Comparison of ENCODE assay signal across 8 cellular contexts in the genomic region with DNA sequence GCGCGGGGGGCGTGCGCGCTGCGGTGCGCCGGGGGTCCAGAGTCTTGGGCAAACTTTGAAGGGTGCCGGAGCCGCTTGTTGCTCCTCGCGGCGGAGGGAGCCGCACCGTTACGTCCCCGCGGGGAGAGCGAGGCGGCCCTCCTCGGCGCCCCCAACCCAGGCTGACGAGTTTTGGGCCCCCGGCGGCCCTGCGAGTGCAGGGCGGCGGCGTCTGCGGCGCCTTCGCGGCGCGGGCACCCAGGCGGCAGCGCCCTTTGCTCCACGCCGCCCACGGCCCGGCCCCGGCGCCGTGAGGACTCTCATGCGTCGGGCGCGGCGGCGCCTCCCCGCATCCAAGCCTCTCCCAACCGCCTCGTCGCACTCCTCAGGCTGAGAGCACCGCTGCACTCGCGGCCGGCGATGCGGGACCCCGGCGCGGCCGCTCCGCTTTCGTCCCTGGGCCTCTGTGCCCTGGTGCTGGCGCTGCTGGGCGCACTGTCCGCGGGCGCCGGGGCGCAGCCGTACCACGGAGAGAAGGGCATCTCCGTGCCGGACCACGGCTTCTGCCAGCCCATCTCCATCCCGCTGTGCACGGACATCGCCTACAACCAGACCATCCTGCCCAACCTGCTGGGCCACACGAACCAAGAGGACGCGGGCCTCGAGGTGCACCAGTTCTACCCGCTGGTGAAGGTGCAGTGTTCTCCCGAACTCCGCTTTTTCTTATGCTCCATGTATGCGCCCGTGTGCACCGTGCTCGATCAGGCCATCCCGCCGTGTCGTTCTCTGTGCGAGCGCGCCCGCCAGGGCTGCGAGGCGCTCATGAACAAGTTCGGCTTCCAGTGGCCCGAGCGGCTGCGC. TPM values are rescaled to one million over a fixed set of nuclear protein-coding genes. Genes with fewer than 3 reads are reported as not detected.
DNase-seq lines count a peak whose midpoint lies in the region; ATAC-seq and TF ChIP-seq lines count a peak whose summit lies in the region.

No MANE protein-coding gene starts in this region.

- H3K27ac ChIP-seq in AG04450 (ENCODE audit: low read depth, low read length) (peak overlapping the region; percentile 77), right lobe of liver (peak overlapping the region; percentile 44 to 64 (median 59)), stomach (peak overlapping the region; percentile 88 to 96 (median 89))

- DNase-seq in AG04450 (ENCODE audit: low read depth, low spot score) = no peak
- peak; percentile 21 for DNase-seq in T-helper 2 cell treated with Interferon-gamma antibody and Interleukin-4, amounts not matched to agents 5 μg/mL and 100 μg/mL, for 36 hours (ENCODE audit: low spot score)
- DNase-seq in chondrocyte (ENCODE audit: low spot score) = no peak
- no peak for DNase-seq in right lobe of liver
- DNase-seq in stomach = no peak
- DNase-seq in superior temporal gyrus (ENCODE audit: extremely low spot score) = no peak

- TF ChIP-seq POLR2A in right lobe of liver (IDR thresholded peaks at IDR 0.05) (no peak), stomach (IDR thresholded peaks at IDR 0.05) (no peak)

- H3K4me1 ChIP-seq in right lobe of liver (peaks cover 0 to 21% (median 0%) of the 10 kb centered on the region in 4 donors), stomach (peaks cover 33 to 55% (median 41%) of the 10 kb centered on the region in 4 donors)

- CTCF ChIA-PET in AG04450 (lab: Charles Lee) = interaction anchor here (0.8 to 2.4 kb wide), 9 partner anchors 131 to 239 kb away, joined by 3 to 24 read pairs (median 4); no protein-coding TSS in a partner anchor

- no peaks in the 10 kb centered on the region for H3K27me3 ChIP-seq in AG04450 (ENCODE audit: control insufficient read depth, insufficient read depth, low read length)
- peaks cover 0 to 15% of the 10 kb centered on the region in 2 donors for H3K27me3 ChIP-seq in right lobe of liver
- H3K27me3 ChIP-seq in stomach = peaks cover 3 to 51% (median 34%) of the 10 kb centered on the region in 3 donors

- peak; percentile 2 for ATAC-seq in GM18868 (IDR thresholded peaks at IDR 0.05; ENCODE audit: unreplicated experiment)
- ATAC-seq in HG03354 (IDR thresholded peaks at IDR 0.05; ENCODE audit: poor library complexity, severe bottlenecking, unreplicated experiment) = peak; percentile 12
- ATAC-seq in right lobe of liver = peak in 3 of 4 donors; percentile 3 to 15 (median 6)

- H3K36me3 Mint-ChIP-seq in T-helper 2 cell treated with Interferon-gamma antibody and Interleukin-4, amounts not matched to agents 5 μg/mL and 100 μg/mL, for 36 hours (ENCODE audit: low read depth) = no peaks in the 10 kb centered on the region
- peaks cover 1% of the 10 kb centered on the region for H3K36me3 Mint-ChIP-seq in chondrocyte (ENCODE audit: low read depth)

- H3K36me3 ChIP-seq in right lobe of liver (no peaks in the 10 kb centered on the region), stomach (no peaks in the 10 kb centered on the region)

- no peaks in the 10 kb centered on the region for H3K9me3 Mint-ChIP-seq in T-helper 2 cell treated with Interferon-gamma antibody and Interleukin-4, amounts not matched to agents 5 μg/mL and 100 μg/mL, for 36 hours
- H3K9me3 Mint-ChIP-seq in chondrocyte (ENCODE audit: low read depth) = no peaks in the 10 kb centered on the region

- no peak overlapping the region for H3K27ac Mint-ChIP-seq in T-helper 2 cell treated with Interferon-gamma antibody and Interleukin-4, amounts not matched to agents 5 μg/mL and 100 μg/mL, for 36 hours
- H3K27ac Mint-ChIP-seq in chondrocyte (ENCODE audit: unreplicated experiment) = peak overlapping the region; percentile 90

- H3K4me3 ChIP-seq in AG04450 (ENCODE audit: low read depth, low read length) = peak overlapping the region; percentile 88
- peak overlapping the region; percentile 59 to 87 (median 71) for H3K4me3 ChIP-seq in right lobe of liver
- peak overlapping the region; percentile 76 to 84 (median 78) for H3K4me3 ChIP-seq in stomach

- no peak for TF ChIP-seq EP300 in stomach (IDR thresholded peaks at IDR 0.05)

- WGBS in right lobe of liver (ENCODE audit: insufficient coverage, low coverage, low lambda C conversion rate, missing lambda C conversion rate) = under 1% methylated on average over 26 of the region's 105 CpGs
- 1 to 2% (median 1%) methylated on average over 41 to 105 of the region's 105 CpGs for WGBS in stomach, 5 donors

- intact Hi-C loops in right lobe of liver (cut with DNase I) = no loop called here
- intact Hi-C loops in stomach (cut with DNase I; ENCODE audit: low total_unique reads) = loop anchor here (5.0 kb wide), 1 partner anchor 143 kb away; no protein-coding TSS in a partner anchor

- H3K4me3 Mint-ChIP-seq in T-helper 2 cell treated with Interferon-gamma antibody and Interleukin-4, amounts not matched to agents 5 μg/mL and 100 μg/mL, for 36 hours = peak overlapping the region; percentile 86
- peak overlapping the region; percentile 79 for H3K4me3 Mint-ChIP-seq in chondrocyte (ENCODE audit: unreplicated experiment)

- H3K27me3 Mint-ChIP-seq in T-helper 2 cell treated with Interferon-gamma antibody and Interleukin-4, amounts not matched to agents 5 μg/mL and 100 μg/mL, for 36 hours (ENCODE audit: low read depth) = peaks cover 50% of the 10 kb centered on the region
- no peaks in the 10 kb centered on the region for H3K27me3 Mint-ChIP-seq in chondrocyte (ENCODE audit: low read depth)

- TF ChIP-seq CTCF in AG04450 (IDR thresholded peaks at IDR 0.05; ENCODE audit: low read depth, low read length) (no peak), chondrocyte (IDR thresholded peaks at IDR 0.05) (no peak), right lobe of liver (IDR thresholded peaks at IDR 0.05) (no peak), stomach (IDR thresholded peaks at IDR 0.05) (no peak)

- peaks cover 11% of the 10 kb centered on the region for H3K4me1 Mint-ChIP-seq in T-helper 2 cell treated with Interferon-gamma antibody and Interleukin-4, amounts not matched to agents 5 μg/mL and 100 μg/mL, for 36 hours (ENCODE audit: low read depth)
- peaks cover 30% of the 10 kb centered on the region for H3K4me1 Mint-ChIP-seq in chondrocyte (ENCODE audit: low read depth)

- POLR2A ChIA-PET in AG04450 (lab: Yijun Ruan, JAX) = interaction anchor here (1.0 to 1.8 kb wide), 5 partner anchors 121 to 254 kb away, joined by 3 to 12 read pairs (median 4); a partner anchor contains a TSS

- H3K9me3 ChIP-seq in AG04450 (ENCODE audit: control insufficient read depth, insufficient read depth, low read length) = peaks cover 7% of the 10 kb centered on the region; the same call in 1 of the 2 replicates
- no peaks in the 10 kb centered on the region for H3K9me3 ChIP-seq in right lobe of liver
- no peaks in the 10 kb centered on the region for H3K9me3 ChIP-seq in stomach

RNA-seq across cellular contexts. Expression of a gene that starts 0.8 kb away (rescaled TPM):
- 40.6 and 42.9 TPM in 2 replicates for polyA plus RNA-seq in AG04450 (2011; rRNA removed)
- 58.1 and 58.4 TPM in 2 replicates for polyA minus RNA-seq in AG04450 (2011; rRNA and poly(A)+ RNA removed)
- total RNA-seq in chondrocyte = 61.0 to 66.2 TPM (median 63.1 TPM) in 3 replicates
- 1 to 10 TPM in 2 of 6 experiments, under 1 TPM in 4; 0.48 to 1.4 (median 0.65) TPM for total RNA-seq in right lobe of liver
- 10 to 100 TPM in 1 of 5 donors, 1 to 10 TPM in 4; 4.1 to 20.9 (median 7.8) TPM for total RNA-seq in stomach
- polyA plus RNA-seq in stomach = 1 to 10 TPM; 1.7 to 4.6 (median 3.5) TPM

RNA-seq across cellular contexts. Expression of a gene that starts 38.6 kb away (rescaled TPM):
- polyA plus RNA-seq in AG04450 (2011; rRNA removed) = 0.11 and 0.12 TPM in 2 replicates
- polyA minus RNA-seq in AG04450 (2011; rRNA and poly(A)+ RNA removed) = not detected in 2 replicates
- not detected in 3 replicates for total RNA-seq in chondrocyte
- under 1 TPM; 0.11 to 0.56 (median 0.43) TPM for total RNA-seq in right lobe of liver
- under 1 TPM in 1 of 5 donors, not detected in 4; 0.18 TPM for total RNA-seq in stomach
- under 1 TPM in 1 of 3 donors, not detected in 2; 0.03 TPM for polyA plus RNA-seq in stomach
